ENCODE assay signal across 9 cellular contexts in genomic region chr5:172164773-172165212, GRCh38. TPM values are rescaled to one million over a fixed set of nuclear protein-coding genes. Genes with fewer than 3 reads are reported as not detected.
DNase-seq lines count a peak whose midpoint lies in the region; ATAC-seq and TF ChIP-seq lines count a peak whose summit lies in the region.
"Had no signal": no experiment of that assay in that cellular context is flagged by ENCODE, and none has a peak within 500 bp of the region (broad histone marks: within the 10 kb centered on the region; RNA-seq: fewer than 3 reads in every experiment).

No MANE protein-coding gene starts in this region.

- H3K4me3 ChIP-seq in fibroblast of pulmonary artery (replicated peaks; ENCODE audit: low read depth, low read length) (no peak overlapping the region), aorta (ENCODE audit: low read length in 2 of 2) (no peak overlapping the region)

- intact Hi-C loops in aorta (cut with DNase I) = no loop called here

- TF ChIP-seq CTCF in fibroblast of pulmonary artery (IDR thresholded peaks at IDR 0.05; ENCODE audit: low read length, missing control alignments) (no peak), type B pancreatic cell (conservative IDR thresholded peaks at IDR 0.05) (no peak)

- no peak for DNase-seq in stimulated activated naive CD8-positive, alpha-beta T cell treated with anti-CD3 and anti-CD28 coated beads, Interleukin-15, Interleukin-2, amounts not matched to agents 100 U/mL and 50 U/mL, for 24 hours
- peak; percentile 70 for DNase-seq in fibroblast of pulmonary artery (ENCODE audit: low read depth)
- DNase-seq in naive B cell = no peak
- no peak for DNase-seq in aorta
- no peak for DNase-seq in type B pancreatic cell (ENCODE audit: extremely low spot score, unreplicated experiment)

- no peaks in the 10 kb centered on the region for H3K36me3 ChIP-seq in aorta (ENCODE audit: control insufficient read depth in 1 of 2, insufficient read depth in 2 of 2, low read length in 1 of 2)

- no peaks in the 10 kb centered on the region for H3K27me3 Mint-ChIP-seq in stimulated activated naive CD8-positive, alpha-beta T cell treated with anti-CD3 and anti-CD28 coated beads, Interleukin-15, Interleukin-2, amounts not matched to agents 100 ng/mL and 50 ng/mL, for 24 hours
- no peaks in the 10 kb centered on the region for H3K27me3 Mint-ChIP-seq in naive B cell
- no peaks in the 10 kb centered on the region for H3K27me3 Mint-ChIP-seq in type B pancreatic cell

- no peak overlapping the region for H3K27ac ChIP-seq in aorta (ENCODE audit: low read depth in 1 of 2, low read length in 2 of 2)

- 85 to 88% methylated on average over 13 of the region's 13 CpGs for WGBS in aorta, 2 donors

- no peak overlapping the region for H3K4me3 Mint-ChIP-seq in stimulated activated naive CD8-positive, alpha-beta T cell treated with anti-CD3 and anti-CD28 coated beads, Interleukin-15, Interleukin-2, amounts not matched to agents 100 ng/mL and 50 ng/mL, for 24 hours
- H3K4me3 Mint-ChIP-seq in naive B cell (no peak overlapping the region), type B pancreatic cell (no peak overlapping the region)

- peaks cover 23% of the 10 kb centered on the region for H3K36me3 Mint-ChIP-seq in stimulated activated naive CD8-positive, alpha-beta T cell treated with anti-CD3 and anti-CD28 coated beads, Interleukin-15, Interleukin-2, amounts not matched to agents 100 ng/mL and 50 ng/mL, for 24 hours (ENCODE audit: low read depth)
- H3K36me3 Mint-ChIP-seq in naive B cell (peaks cover 3 to 9% of the 10 kb centered on the region in 2 donors), type B pancreatic cell (peaks cover 3% of the 10 kb centered on the region)

- peaks cover 78% of the 10 kb centered on the region for H3K4me1 Mint-ChIP-seq in stimulated activated naive CD8-positive, alpha-beta T cell treated with anti-CD3 and anti-CD28 coated beads, Interleukin-15, Interleukin-2, amounts not matched to agents 100 ng/mL and 50 ng/mL, for 24 hours (ENCODE audit: low read depth)
- H3K4me1 Mint-ChIP-seq in naive B cell (peaks cover 45 to 84% (median 56%) of the 10 kb centered on the region in 3 donors), type B pancreatic cell (ENCODE audit: unreplicated experiment) (peaks cover 12% of the 10 kb centered on the region)

- H3K9me3 ChIP-seq in aorta (ENCODE audit: control insufficient read depth, low read length) = no peaks in the 10 kb centered on the region

- peak overlapping the region; percentile 77 for H3K27ac Mint-ChIP-seq in stimulated activated naive CD8-positive, alpha-beta T cell treated with anti-CD3 and anti-CD28 coated beads, Interleukin-15, Interleukin-2, amounts not matched to agents 100 ng/mL and 50 ng/mL, for 24 hours
- H3K27ac Mint-ChIP-seq in naive B cell (peak overlapping the region in 5 of 6 donors; percentile 21 to 92 (median 60)), type B pancreatic cell (no peak overlapping the region)

- no peak for ATAC-seq in stimulated activated naive CD8-positive, alpha-beta T cell treated with anti-CD3 and anti-CD28 coated beads, Interleukin-15, Interleukin-2, amounts not matched to agents 100 U/mL and 50 U/mL, for 24 hours
- ATAC-seq in naive B cell (ENCODE audit: low read depth in 2 of 2) = no peak
- ATAC-seq in aorta (ENCODE audit: low FRiP score) = peak; percentile 21
- no peak for ATAC-seq in HG02642 (IDR thresholded peaks at IDR 0.05; ENCODE audit: poor library complexity, unreplicated experiment)
- ATAC-seq in GM21723 (IDR thresholded peaks at IDR 0.05; ENCODE audit: unreplicated experiment) = no peak

- no peaks in the 10 kb centered on the region for H3K27me3 ChIP-seq in aorta (ENCODE audit: control insufficient read depth in 1 of 2, insufficient read depth in 2 of 2, low read length in 1 of 2)

- no peaks in the 10 kb centered on the region for H3K4me1 ChIP-seq in aorta (ENCODE audit: control insufficient read depth in 1 of 2, insufficient read depth in 2 of 2, low read length in 2 of 2)

- no peaks in the 10 kb centered on the region for H3K9me3 Mint-ChIP-seq in stimulated activated naive CD8-positive, alpha-beta T cell treated with anti-CD3 and anti-CD28 coated beads, Interleukin-15, Interleukin-2, amounts not matched to agents 100 ng/mL and 50 ng/mL, for 24 hours
- H3K9me3 Mint-ChIP-seq in naive B cell (no peaks in the 10 kb centered on the region), type B pancreatic cell (no peaks in the 10 kb centered on the region)

RNA-seq across cellular contexts. Expression of gene STK10, which starts 23.2 kb away (rescaled TPM):
- polyA plus RNA-seq in naive B cell (ENCODE audit: low read depth in 6 of 6) (10 to 100 TPM; 12.2 to 73.3 (median 36.3) TPM), aorta (1 to 10 TPM; 4.1 to 5.1 TPM)
- total RNA-seq in aorta (10 to 100 TPM; 32.5 to 67.7 TPM), type B pancreatic cell (ENCODE audit: low replicate concordance) (15.2 and 25.0 TPM in 2 replicates)

RNA-seq across cellular contexts. Expression of gene EFCAB9, which starts 29.2 kb away (rescaled TPM):
- polyA plus RNA-seq in naive B cell (ENCODE audit: low read depth in 6 of 6) (not detected), aorta (not detected)
- total RNA-seq in aorta (not detected), type B pancreatic cell (ENCODE audit: low replicate concordance) (not detected in 2 replicates)
- total RNA-seq: NCI-H460 had no signal
